Comparison of ENCODE assay signal across 1 cellular context in the genomic region with DNA sequence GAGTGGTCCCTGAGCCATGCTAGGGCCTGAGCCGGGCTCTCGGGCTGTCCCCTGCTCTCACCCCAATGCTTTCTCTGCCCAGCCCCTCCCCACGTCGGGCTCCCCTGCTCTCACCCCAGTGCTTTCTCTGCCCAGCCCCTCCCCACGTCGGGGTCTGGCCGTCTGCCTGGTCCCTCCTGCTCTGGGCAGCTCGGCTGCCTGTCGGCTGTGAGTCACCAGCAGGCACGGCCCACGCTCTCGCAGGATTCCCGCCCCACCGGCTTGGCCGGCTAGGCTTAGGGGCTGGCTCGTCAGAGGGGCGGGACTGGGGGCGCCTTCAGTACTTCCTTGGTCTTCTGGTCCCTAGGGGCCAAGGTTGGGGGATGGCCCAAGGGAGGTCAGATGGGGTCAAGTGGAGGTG.
TF ChIP-seq lines count a peak whose summit lies in the region.

No MANE protein-coding gene starts in this region.

TF ChIP-seq in H1, 55 proteins besides CTCF, POLR2A, EP300 and RAD21:
- TF ChIP-seq, protein P1, sequence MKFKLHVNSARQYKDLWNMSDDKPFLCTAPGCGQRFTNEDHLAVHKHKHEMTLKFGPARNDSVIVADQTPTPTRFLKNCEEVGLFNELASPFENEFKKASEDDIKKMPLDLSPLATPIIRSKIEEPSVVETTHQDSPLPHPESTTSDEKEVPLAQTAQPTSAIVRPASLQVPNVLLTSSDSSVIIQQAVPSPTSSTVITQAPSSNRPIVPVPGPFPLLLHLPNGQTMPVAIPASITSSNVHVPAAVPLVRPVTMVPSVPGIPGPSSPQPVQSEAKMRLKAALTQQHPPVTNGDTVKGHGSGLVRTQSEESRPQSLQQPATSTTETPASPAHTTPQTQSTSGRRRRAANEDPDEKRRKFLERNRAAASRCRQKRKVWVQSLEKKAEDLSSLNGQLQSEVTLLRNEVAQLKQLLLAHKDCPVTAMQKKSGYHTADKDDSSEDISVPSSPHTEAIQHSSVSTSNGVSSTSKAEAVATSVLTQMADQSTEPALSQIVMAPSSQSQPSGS (IDR thresholded peaks at IDR 0.05; ENCODE audit: low read length), result no peak
- no peak for TF ChIP-seq PHF8 (conservative IDR thresholded peaks at IDR 0.05; ENCODE audit: low read depth, low read length)
- TF ChIP-seq SIN3A (conservative IDR thresholded peaks at IDR 0.05 in 1 of 2, IDR thresholded peaks at IDR 0.05 in 1 of 2; ENCODE audit: low read depth in 1 of 2, low read length in 2 of 2), result no peak
- no peak for TF ChIP-seq KDM5A (IDR thresholded peaks at IDR 0.05; ENCODE audit: low read length)
- TF ChIP-seq, protein P2, sequence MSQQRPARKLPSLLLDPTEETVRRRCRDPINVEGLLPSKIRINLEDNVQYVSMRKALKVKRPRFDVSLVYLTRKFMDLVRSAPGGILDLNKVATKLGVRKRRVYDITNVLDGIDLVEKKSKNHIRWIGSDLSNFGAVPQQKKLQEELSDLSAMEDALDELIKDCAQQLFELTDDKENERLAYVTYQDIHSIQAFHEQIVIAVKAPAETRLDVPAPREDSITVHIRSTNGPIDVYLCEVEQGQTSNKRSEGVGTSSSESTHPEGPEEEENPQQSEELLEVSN (IDR thresholded peaks at IDR 0.05), result no peak
- no peak for TF ChIP-seq SAP30 (IDR thresholded peaks at IDR 0.05; ENCODE audit: insufficient read depth, insufficient replicate concordance, low read length)
- no peak for TF ChIP-seq TCF12 (IDR thresholded peaks at IDR 0.05; ENCODE audit: low read depth, low read length)
- TF ChIP-seq POLR2AphosphoS5 (IDR thresholded peaks at IDR 0.05; ENCODE audit: low read depth, low read length), result no peak
- no peak for TF ChIP-seq RFX5 (IDR thresholded peaks at IDR 0.05; ENCODE audit: borderline replicate concordance, low read depth, low read length)
- TF ChIP-seq ZNF274 (IDR thresholded peaks at IDR 0.05; ENCODE audit: borderline replicate concordance, extremely low read depth, low read length), result no peak
- TF ChIP-seq SP4 (IDR thresholded peaks at IDR 0.05; ENCODE audit: low read length), result no peak
- TF ChIP-seq, protein P3, sequence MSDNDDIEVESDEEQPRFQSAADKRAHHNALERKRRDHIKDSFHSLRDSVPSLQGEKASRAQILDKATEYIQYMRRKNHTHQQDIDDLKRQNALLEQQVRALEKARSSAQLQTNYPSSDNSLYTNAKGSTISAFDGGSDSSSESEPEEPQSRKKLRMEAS (IDR thresholded peaks at IDR 0.05), result no peak
- TF ChIP-seq POU5F1 (IDR thresholded peaks at IDR 0.05; ENCODE audit: low read depth, low read length), result no peak
- TF ChIP-seq YY1 (IDR thresholded peaks at IDR 0.05; ENCODE audit: low read depth, low read length), result no peak
- no peak for TF ChIP-seq SRF (IDR thresholded peaks at IDR 0.05; ENCODE audit: low read depth, low read length)
- TF ChIP-seq, protein P4, sequence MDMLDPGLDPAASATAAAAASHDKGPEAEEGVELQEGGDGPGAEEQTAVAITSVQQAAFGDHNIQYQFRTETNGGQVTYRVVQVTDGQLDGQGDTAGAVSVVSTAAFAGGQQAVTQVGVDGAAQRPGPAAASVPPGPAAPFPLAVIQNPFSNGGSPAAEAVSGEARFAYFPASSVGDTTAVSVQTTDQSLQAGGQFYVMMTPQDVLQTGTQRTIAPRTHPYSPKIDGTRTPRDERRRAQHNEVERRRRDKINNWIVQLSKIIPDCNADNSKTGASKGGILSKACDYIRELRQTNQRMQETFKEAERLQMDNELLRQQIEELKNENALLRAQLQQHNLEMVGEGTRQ (IDR thresholded peaks at IDR 0.05; ENCODE audit: low read length), result no peak
- no peak for TF ChIP-seq SIX5 (IDR thresholded peaks at IDR 0.05; ENCODE audit: low read depth, low read length)
- no peak for TF ChIP-seq CBX8 (IDR thresholded peaks at IDR 0.05; ENCODE audit: borderline replicate concordance, low read depth, low read length)
- TF ChIP-seq GTF2F1 (IDR thresholded peaks at IDR 0.05; ENCODE audit: borderline replicate concordance, low read depth, low read length), result no peak
